ENCODE assay signal across 15 cellular contexts in the genomic region with DNA sequence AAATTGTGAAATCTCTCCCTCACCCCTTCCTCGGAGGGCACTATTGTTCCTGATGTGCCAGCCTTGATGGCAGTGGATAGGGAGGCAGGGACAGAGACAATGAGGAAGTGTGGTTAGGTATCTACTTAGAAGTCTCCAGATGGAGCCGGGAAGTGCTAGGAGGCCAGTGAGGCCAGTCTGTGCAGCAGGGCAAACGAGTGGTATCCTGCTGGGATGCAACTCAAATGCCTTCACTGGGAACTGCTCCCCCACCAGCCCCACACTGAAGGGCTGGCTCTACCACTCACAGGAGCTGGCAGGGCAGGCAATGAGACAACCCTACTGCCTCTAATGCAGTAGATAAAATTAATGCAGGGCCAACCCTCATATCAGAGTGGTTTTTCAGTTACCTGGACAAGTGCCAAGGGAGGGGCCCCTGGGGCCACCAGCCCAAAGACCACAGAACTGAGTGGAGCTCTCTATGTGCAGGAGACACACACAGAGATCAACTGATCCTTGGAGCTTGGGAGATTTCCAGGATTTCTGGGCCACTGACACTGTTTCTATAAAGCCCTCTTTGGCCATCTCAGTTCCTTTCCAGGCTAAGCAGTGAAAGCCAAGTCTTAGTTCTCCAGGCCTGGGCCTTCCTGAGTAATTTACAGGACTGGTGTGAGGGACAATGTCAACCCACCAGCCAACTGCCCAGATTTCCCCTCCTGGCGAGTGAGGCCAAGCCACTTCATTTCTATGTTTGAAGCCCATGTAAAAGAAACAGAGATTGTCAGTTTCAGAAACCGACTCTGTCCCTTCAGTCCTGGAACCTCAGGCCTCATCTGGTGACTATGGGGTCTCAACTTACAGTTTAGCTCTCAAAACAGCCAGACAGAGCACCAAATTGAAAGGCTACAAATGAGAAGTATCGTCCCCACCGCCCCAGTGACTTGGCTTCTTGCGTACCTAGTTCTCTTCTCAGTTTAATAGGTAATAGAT. TPM values are rescaled to one million over a fixed set of nuclear protein-coding genes. Genes with fewer than 3 reads are reported as not detected.
DNase-seq lines count a peak whose midpoint lies in the region; ATAC-seq and TF ChIP-seq lines count a peak whose summit lies in the region.
"Had no signal": no experiment of that assay in that cellular context is flagged by ENCODE, and none has a peak within 500 bp of the region (broad histone marks: within the 10 kb centered on the region; RNA-seq: fewer than 3 reads in every experiment).

No MANE protein-coding gene starts in this region.

- H2BK120ac ChIP-seq in IMR-90 (ENCODE audit: low read depth, low read length) = no peak overlapping the region
- H2BK120ac ChIP-seq in mesendoderm (ENCODE audit: low read depth, low read length) = no peak overlapping the region

- H3K27ac ChIP-seq in IMR-90 (ENCODE audit: insufficient read depth, low read length) (no peak overlapping the region), mesendoderm (ENCODE audit: low read depth, low read length) (no peak overlapping the region)
- H3K27ac ChIP-seq: right atrium auricular region, thoracic aorta had no signal

- no CpG with 5 or more reads among the region's 8 CpGs for WGBS in IMR-90 (ENCODE audit: extremely low coverage in 2 of 2, insufficient read length in 1 of 2), 2 experiments
- no CpG with 5 or more reads among the region's 8 CpGs for WGBS in mesendoderm (ENCODE audit: extremely low coverage, insufficient coverage, low lambda C conversion rate)

- H3K79me1 ChIP-seq in IMR-90 (ENCODE audit: low read depth in 1 of 2, low read length in 2 of 2) = peaks cover 17 to 30% of the 10 kb centered on the region in 2 experiments
- peaks cover 14% of the 10 kb centered on the region for H3K79me1 ChIP-seq in mesendoderm (ENCODE audit: low read length)

- DNase-seq in NCI-H2171 treated with DMSO at 0.1 percent for 48 hours (lab: John Stamatoyannopoulos, UW) (peak; percentile 3), NCI-H2171 (lab: John Stamatoyannopoulos, UW) (no peak), IMR-90 (no peak), WTC11 (ENCODE audit: low spot score) (no peak), mesendoderm (peak; percentile 22)
- DNase-seq in activated CD4-positive, CD25-positive, alpha-beta regulatory T cell treated with anti-CD3 and anti-CD28 coated beads, Interleukin-2, amount 50 U/mL, for 72 hours = no peak
- DNase-seq: DMS153, NCI-H1694, T-helper 9 cell had no signal

- no peak overlapping the region for H2BK20ac ChIP-seq in IMR-90 (ENCODE audit: low read depth, low read length)

- H3K9ac ChIP-seq in IMR-90 (ENCODE audit: low read depth, low read length) (no peak overlapping the region), mesendoderm (ENCODE audit: low read length) (no peak overlapping the region)

- H3K27ac Mint-ChIP-seq in WTC11 = peak overlapping the region; percentile 20

- no peak overlapping the region; a peak in 1 of 4 replicates for H4K8ac ChIP-seq in IMR-90 (ENCODE audit: low read depth in 2 of 2, low read length in 2 of 2)
- H4K8ac ChIP-seq in mesendoderm (ENCODE audit: low read depth, low read length) = no peak overlapping the region

- no peak overlapping the region for H2AK9ac ChIP-seq in IMR-90 (replicated peaks; ENCODE audit: low read depth, low read length, poor library complexity)

- dilution Hi-C loops in IMR-90 (cut with HindIII; ENCODE audit: low sequenced_read_pairs, unreplicated experiment) = no loop called here

- H3K4me3 ChIP-seq in IMR-90 (ENCODE audit: insufficient read depth, low read depth, low read length) (no peak overlapping the region), mesendoderm (ENCODE audit: low read length) (no peak overlapping the region)
- H3K4me3 ChIP-seq: breast epithelium, right atrium auricular region, thoracic aorta had no signal

- H2AK5ac ChIP-seq in IMR-90 (ENCODE audit: low read depth, low read length) (no peak overlapping the region), mesendoderm (ENCODE audit: low read length) (no peak overlapping the region)

- TF ChIP-seq CTCF in IMR-90 (conservative IDR thresholded peaks at IDR 0.05; ENCODE audit: low read depth, low read length) = no peak
- no peak for TF ChIP-seq CTCF in WTC11 (IDR thresholded peaks at IDR 0.05)

- peaks cover 16% of the 10 kb centered on the region for H3K79me2 ChIP-seq in mesendoderm (ENCODE audit: control insufficient read depth, insufficient read depth, low read length)

- no TSS peak for BruUV-seq in IMR-90 (replicated peaks; lab: Mats Ljungman, UMichigan)

- CTCF ChIA-PET in IMR-90 (lab: Yijun Ruan, JAX) (no interaction called here), WTC11 (lab: Charles Lee) (interaction anchor here (0.5 to 1.1 kb wide), 3 partner anchors 31 to 468 kb away, joined by 3 to 6 read pairs (median 5); no protein-coding TSS in a partner anchor)

- H3K36me3 ChIP-seq in IMR-90 (ENCODE audit: control insufficient read depth, insufficient read depth, low read length) = peaks cover 24% of the 10 kb centered on the region
- peaks cover 10% of the 10 kb centered on the region for H3K36me3 ChIP-seq in mesendoderm (ENCODE audit: control insufficient read depth, insufficient read depth, low read length)
- H3K36me3 ChIP-seq: breast epithelium had no signal

- peaks cover 37% of the 10 kb centered on the region for H3K27me3 Mint-ChIP-seq in WTC11 (ENCODE audit: low read depth)

- H3K56ac ChIP-seq in IMR-90 (ENCODE audit: extremely low read depth, insufficient read depth, low read length) (no peak overlapping the region), mesendoderm (ENCODE audit: low read length) (no peak overlapping the region)

- H3K36me3 Mint-ChIP-seq in WTC11 = peaks cover 51% of the 10 kb centered on the region

- H3K27me3 ChIP-seq in IMR-90 (ENCODE audit: control insufficient read depth, insufficient read depth, low read length) = no peaks in the 10 kb centered on the region
- no peaks in the 10 kb centered on the region for H3K27me3 ChIP-seq in mesendoderm (ENCODE audit: insufficient read depth, low read length, poor library complexity)
- H3K27me3 ChIP-seq: breast epithelium, right atrium auricular region had no signal

- H3K4me1 ChIP-seq in IMR-90 (ENCODE audit: control insufficient read depth, insufficient read depth, low read length) (peaks cover 12% of the 10 kb centered on the region), mesendoderm (ENCODE audit: control insufficient read depth, low read depth, low read length) (peaks cover 10% of the 10 kb centered on the region)
- H3K4me1 ChIP-seq: breast epithelium had no signal

- peaks cover 24% of the 10 kb centered on the region for H4K20me1 ChIP-seq in IMR-90 (ENCODE audit: insufficient read depth, low read length)

- H2AFZ ChIP-seq in IMR-90 (replicated peaks; ENCODE audit: low read length, poor library complexity) = no peak overlapping the region

- H3K4ac ChIP-seq in IMR-90 (ENCODE audit: low read depth, low read length) = no peak overlapping the region
- no peak overlapping the region for H3K4ac ChIP-seq in mesendoderm (ENCODE audit: low read depth, low read length)

- H3K9me1 ChIP-seq in IMR-90 (ENCODE audit: insufficient read depth, low read length) = peaks cover 19% of the 10 kb centered on the region

- H2BK5ac ChIP-seq in IMR-90 (ENCODE audit: low read depth, low read length, poor library complexity, severe bottlenecking) (no peak overlapping the region), mesendoderm (ENCODE audit: low read length) (no peak overlapping the region)

- TF ChIP-seq RAD21 in IMR-90 (IDR thresholded peaks at IDR 0.05; ENCODE audit: low read length) = no peak

- H3K4me2 ChIP-seq in IMR-90 (ENCODE audit: low read depth, low read length) (no peak overlapping the region), mesendoderm (ENCODE audit: low read length) (no peak overlapping the region)

- no peak overlapping the region for H2BK15ac ChIP-seq in IMR-90 (ENCODE audit: low read depth, low read length)
- no peak overlapping the region for H2BK15ac ChIP-seq in mesendoderm (replicated peaks; ENCODE audit: low read depth)

- no peak overlapping the region for H3K14ac ChIP-seq in IMR-90 (replicated peaks; ENCODE audit: low read depth, low read length)

- no peak overlapping the region for H3K23ac ChIP-seq in IMR-90 (ENCODE audit: low read depth, low read length)
- peak overlapping the region; percentile 10 for H3K23ac ChIP-seq in mesendoderm (ENCODE audit: low read length)

- POLR2A ChIA-PET in IMR-90 (lab: Charles Lee; ENCODE audit: unreplicated experiment) = no interaction called here
- POLR2A ChIA-PET in WTC11 (lab: Charles Lee) = no interaction called here

- H4K91ac ChIP-seq in IMR-90 (ENCODE audit: insufficient read depth, low read depth, low read length) = no peak overlapping the region

- in situ Hi-C loops in IMR-90 (cut with MboI; ENCODE audit: low sequenced_read_pairs) = no loop called here

- no peak; the same call in 1 of the 2 replicates for TF ChIP-seq POLR2A in IMR-90 (IDR thresholded peaks at IDR 0.05; ENCODE audit: low read depth, low read length)

- intact Hi-C loops in IMR-90 (cut with micrococcal nuclease) = no loop called here

- H3K18ac ChIP-seq in IMR-90 (ENCODE audit: low read depth, low read length) = no peak overlapping the region
- H3K18ac ChIP-seq in mesendoderm (ENCODE audit: low read length) = no peak overlapping the region

- H3K9me3 Mint-ChIP-seq in WTC11 = peaks cover 33% of the 10 kb centered on the region

- H3K4me1 Mint-ChIP-seq in WTC11 = peaks cover 33% of the 10 kb centered on the region

- H4K5ac ChIP-seq in IMR-90 (ENCODE audit: low read depth, low read length) (0 out of 2 replicates have a peak overlapping the region, but pooled peaks have one; percentile 25), mesendoderm (ENCODE audit: low read length) (no peak overlapping the region)

- ATAC-seq in IMR-90 (ENCODE audit: low read depth) (no peak), WTC11 (no peak; the same call in 1 of the 2 replicates), HG03139 (IDR thresholded peaks at IDR 0.05; ENCODE audit: unreplicated experiment) (no peak), HG02678 (IDR thresholded peaks at IDR 0.05; ENCODE audit: unreplicated experiment) (no peak)
- ATAC-seq: esophagus mucosa had no signal

- H3K4me3 Mint-ChIP-seq in WTC11 = no peak overlapping the region

- no peaks in the 10 kb centered on the region for H3K9me3 ChIP-seq in IMR-90 (ENCODE audit: control insufficient read depth, insufficient read depth, low read length)
- H3K9me3 ChIP-seq: breast epithelium, right atrium auricular region, thoracic aorta had no signal

RNA-seq across cellular contexts. Expression of gene MIF, which starts 4.1 kb away (rescaled TPM):
- total RNA-seq in IMR-90 (2012; rRNA removed) (123 and 125 TPM in 2 replicates), WTC11 (2021) (1,424 to 1,978 TPM (median 1,885 TPM) in 3 replicates)
- 530 and 798 TPM in 2 replicates for polyA plus RNA-seq in IMR-90 (2012; rRNA removed)
- 412 and 1,658 TPM in 2 replicates for polyA plus RNA-seq in IMR-90 (2012; cell fraction: cytosol; rRNA removed)
- 299 and 621 TPM in 2 replicates for polyA plus RNA-seq in IMR-90 (2012; cell fraction: nucleus; rRNA removed; ENCODE audit: low replicate concordance)
- polyA plus RNA-seq in mesendoderm (2013, experiment 1 of 2) = 1,526 TPM
- 1,516 TPM for polyA plus RNA-seq in mesendoderm (2013, experiment 2 of 2)

RNA-seq across cellular contexts. Expression of gene SLC2A11, which starts 40.6 kb away (rescaled TPM):
- total RNA-seq in IMR-90 (2012; rRNA removed) (2.8 and 3.2 TPM in 2 replicates), WTC11 (2021) (17.2 to 21.1 TPM (median 19.9 TPM) in 3 replicates)
- polyA plus RNA-seq in IMR-90 (2012; rRNA removed) = 6.6 and 8.7 TPM in 2 replicates
- polyA plus RNA-seq in IMR-90 (2012; cell fraction: cytosol; rRNA removed) = 7.6 and 10.2 TPM in 2 replicates
- polyA plus RNA-seq in IMR-90 (2012; cell fraction: nucleus; rRNA removed; ENCODE audit: low replicate concordance) = 38.2 and 42.7 TPM in 2 replicates
- polyA plus RNA-seq in mesendoderm (2013, experiment 1 of 2) = 7.2 TPM
- polyA plus RNA-seq in mesendoderm (2013, experiment 2 of 2) = 7.5 TPM

RNA-seq across cellular contexts. Expression of gene DERL3, which starts 59.5 kb away (rescaled TPM):
- under 0.01 and 0.18 TPM in 2 replicates for total RNA-seq in IMR-90 (2012; rRNA removed)
- 0.50 and 0.62 TPM in 2 replicates for polyA plus RNA-seq in IMR-90 (2012; rRNA removed)
- 0.41 and 0.49 TPM in 2 replicates for polyA plus RNA-seq in IMR-90 (2012; cell fraction: cytosol; rRNA removed)
- polyA plus RNA-seq in IMR-90 (2012; cell fraction: nucleus; rRNA removed; ENCODE audit: low replicate concordance) = 0.96 and 2.2 TPM in 2 replicates
- total RNA-seq in WTC11 (2021) = 10.9 to 12.5 TPM (median 11.3 TPM) in 3 replicates
- polyA plus RNA-seq in mesendoderm (2013, experiment 1 of 2) = 7.4 TPM
- polyA plus RNA-seq in mesendoderm (2013, experiment 2 of 2) = 6.6 TPM

Comparison
In these comparisons a context has a peak if more than half of its experiments do, and no peak if none do; other contexts are left out.
1. DNase-seq: peak in NCI-H2171 treated with DMSO at 0.1 percent for 48 hours (single experiment) and mesendoderm (single experiment); none in NCI-H2171 (single experiment), IMR-90 (single experiment), WTC11 (single experiment) and activated CD4-positive, CD25-positive, alpha-beta regulatory T cell treated with anti-CD3 and anti-CD28 coated beads, Interleukin-2, amount 50 U/mL, for 72 hours (single experiment).
2. RNA of gene MIF, which starts 4.1 kb away (total RNA-seq): 1,424 to 1,978 TPM in WTC11; 123 to 125 TPM in IMR-90; every median in the first group is over 10 times any median in the second.
3. RNA of gene DERL3, which starts 59.5 kb away (total RNA-seq): 10.9 to 12.5 TPM in WTC11; under 0.01 to 0.18 TPM in IMR-90; every median in the first group is over 10 times any median in the second.